8 cellular contexts compared by ENCODE assay signal in genomic region chrX:63686878-63687714, GRCh38.
DNase-seq lines count a peak whose midpoint lies in the region; ATAC-seq and TF ChIP-seq lines count a peak whose summit lies in the region.

No MANE protein-coding gene starts in this region.

- intact Hi-C loops in ascending aorta (cut with DNase I), result no loop called here

- TF ChIP-seq CTCF in ascending aorta (IDR thresholded peaks at IDR 0.05) (peak in 2 of 3 experiments; percentile 28 to 54), type B pancreatic cell (conservative IDR thresholded peaks at IDR 0.05) (peak; percentile 75)

- H3K4me3 ChIP-seq in ascending aorta (no peak overlapping the region), iPS DF 6.9 (ENCODE audit: low read length) (no peak overlapping the region)

- H3K27ac ChIP-seq in ascending aorta (no peak overlapping the region), iPS DF 6.9 (ENCODE audit: low read length) (no peak overlapping the region)

- ATAC-seq in HG02642 (IDR thresholded peaks at IDR 0.05; ENCODE audit: poor library complexity, unreplicated experiment), result peak; percentile 55

- H3K36me3 Mint-ChIP-seq in type B pancreatic cell, result peaks cover 11% of the 10 kb centered on the region

- no peaks in the 10 kb centered on the region for H3K4me1 Mint-ChIP-seq in type B pancreatic cell (ENCODE audit: unreplicated experiment)

- H3K4me1 ChIP-seq in ascending aorta (no peaks in the 10 kb centered on the region), iPS DF 6.9 (ENCODE audit: control insufficient read depth, insufficient read depth, low read length) (no peaks in the 10 kb centered on the region)

- no peaks in the 10 kb centered on the region for H3K27me3 Mint-ChIP-seq in type B pancreatic cell

- H3K27me3 ChIP-seq in ascending aorta (no peaks in the 10 kb centered on the region), iPS DF 6.9 (ENCODE audit: control insufficient read depth, insufficient read depth, low read length) (no peaks in the 10 kb centered on the region)

- peaks cover 4 to 19% of the 10 kb centered on the region in 2 donors for H3K9me3 ChIP-seq in ascending aorta
- H3K9me3 ChIP-seq in iPS DF 6.9 (ENCODE audit: control insufficient read depth, insufficient read depth, low read length), result no peaks in the 10 kb centered on the region

- no peak overlapping the region for H3K4me3 Mint-ChIP-seq in type B pancreatic cell

- no peak overlapping the region for H3K27ac Mint-ChIP-seq in type B pancreatic cell

- H3K36me3 ChIP-seq in ascending aorta, result peaks cover 0 to 8% of the 10 kb centered on the region in 2 donors
- no peaks in the 10 kb centered on the region for H3K36me3 ChIP-seq in iPS DF 6.9 (ENCODE audit: control insufficient read depth, insufficient read depth, low read length)

- peaks cover 11% of the 10 kb centered on the region for H3K9me3 Mint-ChIP-seq in type B pancreatic cell

- WGBS in iPS DF 6.9 (ENCODE audit: insufficient coverage, insufficient read length), result no CpG with 5 or more reads among the region's 1 CpG

- DNase-seq in 8988T (peak; percentile 1), ELR (ENCODE audit: low read depth) (peak; percentile 56), NCI-H2196 (lab: John Stamatoyannopoulos, UW; ENCODE audit: unreplicated experiment) (peak; percentile 10), ascending aorta (ENCODE audit: low spot score in 2 of 2) (no peak), iPS DF 6.9 (ENCODE audit: low read depth, low spot score) (peak; percentile 16), type B pancreatic cell (ENCODE audit: extremely low spot score, unreplicated experiment) (no peak)
- DNase-seq in activated naive CD4-positive, alpha-beta T cell treated with anti-CD3 and anti-CD28 coated beads, Interleukin-2, amount 50 U/mL, for 16 hours, result no peak

Comparison
In these comparisons a context has a peak if more than half of its experiments do, and no peak if none do; other contexts are left out.
1. DNase-seq: peak in 8988T (single experiment), ELR (single experiment), NCI-H2196 (single experiment) and iPS DF 6.9 (single experiment); none in ascending aorta (0 of 2), type B pancreatic cell (single experiment) and activated naive CD4-positive, alpha-beta T cell treated with anti-CD3 and anti-CD28 coated beads, Interleukin-2, amount 50 U/mL, for 16 hours (single experiment).